1 cellular context compared by ENCODE assay signal in genomic region chr1:182603646-182604127, GRCh38.
TF ChIP-seq lines count a peak whose summit lies in the region.

No MANE protein-coding gene starts in this region.

TF ChIP-seq in HEK293, 187 proteins besides CTCF, POLR2A, EP300 and RAD21 (continued from another document):
- TF ChIP-seq ZNF2 (tag by site-specific recombination; IDR thresholded peaks at IDR 0.05) (no peak; the same call in 1 of the 2 replicates), ZBTB6 (tag by site-specific recombination; IDR thresholded peaks at IDR 0.05) (no peak), ZNF37A (tag by site-specific recombination; IDR thresholded peaks at IDR 0.05) (no peak), ZNF585B (tag by site-specific recombination; IDR thresholded peaks at IDR 0.05) (no peak), ZNF280C (tag by site-specific recombination; IDR thresholded peaks at IDR 0.05) (no peak), ZNF146 (tag by site-specific recombination; IDR thresholded peaks at IDR 0.05) (no peak), ZNF610 (tag by site-specific recombination; IDR thresholded peaks at IDR 0.05; ENCODE audit: borderline replicate concordance) (no peak), SALL2 (tag by site-specific recombination; IDR thresholded peaks at IDR 0.05; ENCODE audit: borderline replicate concordance) (no peak), ZNF391 (tag by site-specific recombination; IDR thresholded peaks at IDR 0.05; ENCODE audit: borderline replicate concordance, low read depth) (no peak), IKZF3 (tag by site-specific recombination; IDR thresholded peaks at IDR 0.05) (no peak)
